In the genomic region with DNA sequence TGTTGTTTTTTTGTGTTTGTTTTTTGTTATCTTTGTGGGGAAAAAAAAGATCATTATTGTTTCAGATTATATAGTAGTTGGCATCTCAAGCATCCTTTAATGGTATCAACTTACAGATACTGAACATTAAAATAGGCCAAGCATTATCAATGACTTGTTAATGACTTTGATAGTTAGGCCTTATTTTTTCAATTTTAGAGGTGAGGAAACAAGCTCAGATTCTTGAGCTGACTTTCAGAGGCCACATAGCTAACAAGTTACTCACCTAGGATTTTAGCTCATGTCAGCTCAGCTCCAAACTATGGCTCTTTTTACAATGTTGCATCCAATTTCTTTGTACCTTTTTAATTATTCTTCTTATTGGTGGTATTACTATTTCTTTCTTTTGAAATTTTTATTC, we compare ENCODE assay signal across 1 cellular context.
TF ChIP-seq lines count a peak whose summit lies in the region.

No MANE protein-coding gene starts in this region.

TF ChIP-seq in HEK293, 187 proteins besides CTCF, POLR2A, EP300 and RAD21 (continued from another document):
- TF ChIP-seq ZNF501 (tag by site-specific recombination; IDR thresholded peaks at IDR 0.05) (no peak), ZNF548 (tag by site-specific recombination; IDR thresholded peaks at IDR 0.05) (no peak), ZNF658 (tag by site-specific recombination; IDR thresholded peaks at IDR 0.05) (no peak), ZNF140 (tag by site-specific recombination; IDR thresholded peaks at IDR 0.05) (no peak), HOXC10 (CRISPR knock-in tag; IDR thresholded peaks at IDR 0.05) (no peak), SP3 (tag by site-specific recombination; IDR thresholded peaks at IDR 0.05) (no peak), ZNF302 (tag by site-specific recombination; IDR thresholded peaks at IDR 0.05; ENCODE audit: low read depth) (no peak), ZNF248 (tag by site-specific recombination; IDR thresholded peaks at IDR 0.05) (no peak), EGR2 (tag by site-specific recombination; IDR thresholded peaks at IDR 0.05; ENCODE audit: low read depth) (no peak), FEZF1 (tag by site-specific recombination; IDR thresholded peaks at IDR 0.05) (0 out of 2 replicates have a peak, but pooled peaks have one; percentile 9), ZNF211 (tag by site-specific recombination; IDR thresholded peaks at IDR 0.05; ENCODE audit: low read depth) (no peak)
- TF ChIP-seq, protein P1, sequence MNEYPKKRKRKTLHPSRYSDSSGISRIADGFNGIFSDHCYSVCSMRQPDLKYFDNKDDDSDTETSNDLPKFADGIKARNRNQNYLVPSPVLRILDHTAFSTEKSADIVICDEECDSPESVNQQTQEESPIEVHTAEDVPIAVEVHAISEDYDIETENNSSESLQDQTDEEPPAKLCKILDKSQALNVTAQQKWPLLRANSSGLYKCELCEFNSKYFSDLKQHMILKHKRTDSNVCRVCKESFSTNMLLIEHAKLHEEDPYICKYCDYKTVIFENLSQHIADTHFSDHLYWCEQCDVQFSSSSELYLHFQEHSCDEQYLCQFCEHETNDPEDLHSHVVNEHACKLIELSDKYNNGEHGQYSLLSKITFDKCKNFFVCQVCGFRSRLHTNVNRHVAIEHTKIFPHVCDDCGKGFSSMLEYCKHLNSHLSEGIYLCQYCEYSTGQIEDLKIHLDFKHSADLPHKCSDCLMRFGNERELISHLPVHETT (tag by site-specific recombination; IDR thresholded peaks at IDR 0.05) = no peak
- TF ChIP-seq, protein P2, sequence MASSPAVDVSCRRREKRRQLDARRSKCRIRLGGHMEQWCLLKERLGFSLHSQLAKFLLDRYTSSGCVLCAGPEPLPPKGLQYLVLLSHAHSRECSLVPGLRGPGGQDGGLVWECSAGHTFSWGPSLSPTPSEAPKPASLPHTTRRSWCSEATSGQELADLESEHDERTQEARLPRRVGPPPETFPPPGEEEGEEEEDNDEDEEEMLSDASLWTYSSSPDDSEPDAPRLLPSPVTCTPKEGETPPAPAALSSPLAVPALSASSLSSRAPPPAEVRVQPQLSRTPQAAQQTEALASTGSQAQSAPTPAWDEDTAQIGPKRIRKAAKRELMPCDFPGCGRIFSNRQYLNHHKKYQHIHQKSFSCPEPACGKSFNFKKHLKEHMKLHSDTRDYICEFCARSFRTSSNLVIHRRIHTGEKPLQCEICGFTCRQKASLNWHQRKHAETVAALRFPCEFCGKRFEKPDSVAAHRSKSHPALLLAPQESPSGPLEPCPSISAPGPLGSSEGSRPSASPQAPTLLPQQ (tag by site-specific recombination; IDR thresholded peaks at IDR 0.05) = no peak
- TF ChIP-seq, protein P3, sequence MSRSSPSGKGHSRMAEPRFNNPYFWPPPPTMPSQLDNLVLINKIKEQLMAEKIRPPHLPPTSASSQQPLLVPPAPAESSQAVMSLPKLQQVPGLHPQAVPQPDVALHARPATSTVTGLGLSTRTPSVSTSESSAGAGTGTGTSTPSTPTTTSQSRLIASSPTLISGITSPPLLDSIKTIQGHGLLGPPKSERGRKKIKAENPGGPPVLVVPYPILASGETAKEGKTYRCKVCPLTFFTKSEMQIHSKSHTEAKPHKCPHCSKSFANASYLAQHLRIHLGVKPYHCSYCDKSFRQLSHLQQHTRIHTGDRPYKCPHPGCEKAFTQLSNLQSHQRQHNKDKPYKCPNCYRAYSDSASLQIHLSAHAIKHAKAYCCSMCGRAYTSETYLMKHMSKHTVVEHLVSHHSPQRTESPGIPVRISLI (tag by site-specific recombination; IDR thresholded peaks at IDR 0.05) = peak; percentile 81; the same call in 1 of the 2 replicates
- TF ChIP-seq, protein P4, sequence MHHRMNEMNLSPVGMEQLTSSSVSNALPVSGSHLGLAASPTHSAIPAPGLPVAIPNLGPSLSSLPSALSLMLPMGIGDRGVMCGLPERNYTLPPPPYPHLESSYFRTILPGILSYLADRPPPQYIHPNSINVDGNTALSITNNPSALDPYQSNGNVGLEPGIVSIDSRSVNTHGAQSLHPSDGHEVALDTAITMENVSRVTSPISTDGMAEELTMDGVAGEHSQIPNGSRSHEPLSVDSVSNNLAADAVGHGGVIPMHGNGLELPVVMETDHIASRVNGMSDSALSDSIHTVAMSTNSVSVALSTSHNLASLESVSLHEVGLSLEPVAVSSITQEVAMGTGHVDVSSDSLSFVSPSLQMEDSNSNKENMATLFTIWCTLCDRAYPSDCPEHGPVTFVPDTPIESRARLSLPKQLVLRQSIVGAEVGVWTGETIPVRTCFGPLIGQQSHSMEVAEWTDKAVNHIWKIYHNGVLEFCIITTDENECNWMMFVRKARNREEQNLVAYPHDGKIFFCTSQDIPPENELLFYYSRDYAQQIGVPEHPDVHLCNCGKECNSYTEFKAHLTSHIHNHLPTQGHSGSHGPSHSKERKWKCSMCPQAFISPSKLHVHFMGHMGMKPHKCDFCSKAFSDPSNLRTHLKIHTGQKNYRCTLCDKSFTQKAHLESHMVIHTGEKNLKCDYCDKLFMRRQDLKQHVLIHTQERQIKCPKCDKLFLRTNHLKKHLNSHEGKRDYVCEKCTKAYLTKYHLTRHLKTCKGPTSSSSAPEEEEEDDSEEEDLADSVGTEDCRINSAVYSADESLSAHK (tag by site-specific recombination; IDR thresholded peaks at IDR 0.05) = 0 out of 2 replicates have a peak, but pooled peaks have one; percentile 2
